ENCODE assay signal across 1 cellular context in the genomic region with DNA sequence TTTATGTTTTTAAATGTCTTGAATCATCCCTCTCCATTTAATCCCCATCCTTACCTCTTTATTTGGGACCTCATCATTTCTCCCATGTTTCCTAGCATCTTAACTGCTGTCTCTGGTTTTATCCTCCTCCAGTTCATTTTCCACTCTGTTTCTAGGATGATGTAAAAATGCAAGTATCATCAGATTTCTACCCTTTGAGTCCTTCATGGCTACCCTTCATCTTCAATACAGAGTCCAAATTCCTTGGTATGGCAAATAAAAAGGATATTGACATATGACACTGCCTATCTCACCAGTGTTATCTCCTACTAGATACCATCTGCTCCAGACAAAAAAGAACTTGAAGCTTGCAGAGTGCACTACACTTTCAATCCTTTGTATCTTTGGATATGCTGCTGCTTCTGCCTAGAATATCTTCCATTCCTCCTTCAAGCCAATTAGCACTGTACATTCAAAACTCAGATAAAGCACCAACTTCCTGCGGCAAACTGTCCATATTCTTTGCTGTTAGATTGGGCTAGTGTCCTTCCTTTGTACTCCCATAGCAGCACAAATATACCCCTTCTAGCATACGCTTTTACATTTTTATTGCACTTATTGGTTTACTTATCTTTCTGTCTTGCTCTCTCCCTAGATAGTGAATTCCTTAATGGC.
TF ChIP-seq lines count a peak whose summit lies in the region.

No MANE protein-coding gene starts in this region.

TF ChIP-seq in GM23338, 12 proteins besides CTCF, POLR2A, EP300 and RAD21 (continued from another document):
- TF ChIP-seq, protein P1, sequence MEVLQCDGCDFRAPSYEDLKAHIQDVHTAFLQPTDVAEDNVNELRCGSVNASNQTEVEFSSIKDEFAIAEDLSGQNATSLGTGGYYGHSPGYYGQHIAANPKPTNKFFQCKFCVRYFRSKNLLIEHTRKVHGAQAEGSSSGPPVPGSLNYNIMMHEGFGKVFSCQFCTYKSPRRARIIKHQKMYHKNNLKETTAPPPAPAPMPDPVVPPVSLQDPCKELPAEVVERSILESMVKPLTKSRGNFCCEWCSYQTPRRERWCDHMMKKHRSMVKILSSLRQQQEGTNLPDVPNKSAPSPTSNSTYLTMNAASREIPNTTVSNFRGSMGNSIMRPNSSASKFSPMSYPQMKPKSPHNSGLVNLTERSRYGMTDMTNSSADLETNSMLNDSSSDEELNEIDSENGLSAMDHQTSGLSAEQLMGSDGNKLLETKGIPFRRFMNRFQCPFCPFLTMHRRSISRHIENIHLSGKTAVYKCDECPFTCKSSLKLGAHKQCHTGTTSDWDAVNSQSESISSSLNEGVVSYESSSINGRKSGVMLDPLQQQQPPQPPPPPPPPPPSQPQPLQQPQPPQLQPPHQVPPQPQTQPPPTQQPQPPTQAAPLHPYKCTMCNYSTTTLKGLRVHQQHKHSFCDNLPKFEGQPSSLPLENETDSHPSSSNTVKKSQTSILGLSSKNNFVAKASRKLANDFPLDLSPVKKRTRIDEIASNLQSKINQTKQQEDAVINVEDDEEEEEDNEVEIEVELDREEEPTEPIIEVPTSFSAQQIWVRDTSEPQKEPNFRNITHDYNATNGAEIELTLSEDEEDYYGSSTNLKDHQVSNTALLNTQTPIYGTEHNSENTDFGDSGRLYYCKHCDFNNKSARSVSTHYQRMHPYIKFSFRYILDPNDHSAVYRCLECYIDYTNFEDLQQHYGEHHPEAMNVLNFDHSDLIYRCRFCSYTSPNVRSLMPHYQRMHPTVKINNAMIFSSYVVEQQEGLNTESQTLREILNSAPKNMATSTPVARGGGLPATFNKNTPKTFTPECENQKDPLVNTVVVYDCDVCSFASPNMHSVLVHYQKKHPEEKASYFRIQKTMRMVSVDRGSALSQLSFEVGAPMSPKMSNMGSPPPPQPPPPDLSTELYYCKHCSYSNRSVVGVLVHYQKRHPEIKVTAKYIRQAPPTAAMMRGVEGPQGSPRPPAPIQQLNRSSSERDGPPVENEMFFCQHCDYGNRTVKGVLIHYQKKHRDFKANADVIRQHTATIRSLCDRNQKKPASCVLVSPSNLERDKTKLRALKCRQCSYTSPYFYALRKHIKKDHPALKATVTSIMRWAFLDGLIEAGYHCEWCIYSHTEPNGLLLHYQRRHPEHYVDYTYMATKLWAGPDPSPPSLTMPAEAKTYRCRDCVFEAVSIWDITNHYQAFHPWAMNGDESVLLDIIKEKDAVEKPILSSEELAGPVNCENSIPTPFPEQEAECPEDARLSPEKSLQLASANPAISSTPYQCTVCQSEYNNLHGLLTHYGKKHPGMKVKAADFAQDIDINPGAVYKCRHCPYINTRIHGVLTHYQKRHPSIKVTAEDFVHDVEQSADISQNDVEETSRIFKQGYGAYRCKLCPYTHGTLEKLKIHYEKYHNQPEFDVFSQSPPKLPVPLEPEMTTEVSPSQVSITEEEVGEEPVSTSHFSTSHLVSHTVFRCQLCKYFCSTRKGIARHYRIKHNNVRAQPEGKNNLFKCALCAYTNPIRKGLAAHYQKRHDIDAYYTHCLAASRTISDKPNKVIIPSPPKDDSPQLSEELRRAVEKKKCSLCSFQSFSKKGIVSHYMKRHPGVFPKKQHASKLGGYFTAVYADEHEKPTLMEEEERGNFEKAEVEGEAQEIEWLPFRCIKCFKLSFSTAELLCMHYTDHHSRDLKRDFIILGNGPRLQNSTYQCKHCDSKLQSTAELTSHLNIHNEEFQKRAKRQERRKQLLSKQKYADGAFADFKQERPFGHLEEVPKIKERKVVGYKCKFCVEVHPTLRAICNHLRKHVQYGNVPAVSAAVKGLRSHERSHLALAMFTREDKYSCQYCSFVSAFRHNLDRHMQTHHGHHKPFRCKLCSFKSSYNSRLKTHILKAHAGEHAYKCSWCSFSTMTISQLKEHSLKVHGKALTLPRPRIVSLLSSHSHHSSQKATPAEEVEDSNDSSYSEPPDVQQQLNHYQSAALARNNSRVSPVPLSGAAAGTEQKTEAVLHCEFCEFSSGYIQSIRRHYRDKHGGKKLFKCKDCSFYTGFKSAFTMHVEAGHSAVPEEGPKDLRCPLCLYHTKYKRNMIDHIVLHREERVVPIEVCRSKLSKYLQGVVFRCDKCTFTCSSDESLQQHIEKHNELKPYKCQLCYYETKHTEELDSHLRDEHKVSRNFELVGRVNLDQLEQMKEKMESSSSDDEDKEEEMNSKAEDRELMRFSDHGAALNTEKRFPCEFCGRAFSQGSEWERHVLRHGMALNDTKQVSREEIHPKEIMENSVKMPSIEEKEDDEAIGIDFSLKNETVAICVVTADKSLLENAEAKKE (CRISPR knock-in tag; IDR thresholded peaks at IDR 0.05) = no peak
- TF ChIP-seq ZNF114 (CRISPR knock-in tag; IDR thresholded peaks at IDR 0.05) (no peak), EZH2 (IDR thresholded peaks at IDR 0.05; ENCODE audit: low read depth, unreplicated experiment) (no peak)
TF ChIP-seq in GM23338: peak in this region for 0.
